ENCODE assay signal across 17 cellular contexts in genomic region chr1:167681497-167682102, GRCh38. TPM values are rescaled to one million over a fixed set of nuclear protein-coding genes. Genes with fewer than 3 reads are reported as not detected.
DNase-seq lines count a peak whose midpoint lies in the region; ATAC-seq and TF ChIP-seq lines count a peak whose summit lies in the region.
"Had no signal": no experiment of that assay in that cellular context is flagged by ENCODE, and none has a peak within 500 bp of the region (broad histone marks: within the 10 kb centered on the region; RNA-seq: fewer than 3 reads in every experiment).

No MANE protein-coding gene starts in this region.

- H3K4me3 Mint-ChIP-seq in activated naive CD4-positive, alpha-beta T cell treated with anti-CD3 and anti-CD28 coated beads, Interleukin-2, amount 10 ng/mL, durations not matched to agents 7 days and 5 days: no peak overlapping the region
- no peak overlapping the region for H3K4me3 Mint-ChIP-seq in activated naive CD8-positive, alpha-beta T cell treated with anti-CD3 and anti-CD28 coated beads, Interleukin-2, amount 50 U/mL, for 24 hours

- no peaks in the 10 kb centered on the region for H3K9me3 ChIP-seq in stomach smooth muscle (ENCODE audit: control insufficient read depth in 2 of 2, low read length in 2 of 2)
- H3K9me3 ChIP-seq in body of pancreas: no peaks in the 10 kb centered on the region
- H3K9me3 ChIP-seq: lower lobe of right lung had no signal

- H3K27me3 Mint-ChIP-seq in activated naive CD4-positive, alpha-beta T cell treated with anti-CD3 and anti-CD28 coated beads, Interleukin-2, amount 10 ng/mL, durations not matched to agents 7 days and 5 days: no peaks in the 10 kb centered on the region
- no peaks in the 10 kb centered on the region for H3K27me3 Mint-ChIP-seq in activated naive CD8-positive, alpha-beta T cell treated with anti-CD3 and anti-CD28 coated beads, Interleukin-2, amount 50 U/mL, for 24 hours

- H3K36me3 Mint-ChIP-seq in activated naive CD4-positive, alpha-beta T cell treated with anti-CD3 and anti-CD28 coated beads, Interleukin-2, amount 10 ng/mL, durations not matched to agents 7 days and 5 days: peaks cover 41% of the 10 kb centered on the region
- H3K36me3 Mint-ChIP-seq in activated naive CD8-positive, alpha-beta T cell treated with anti-CD3 and anti-CD28 coated beads, Interleukin-2, amount 50 U/mL, for 24 hours (ENCODE audit: low read depth): peaks cover 7% of the 10 kb centered on the region

- ATAC-seq in activated naive CD8-positive, alpha-beta T cell treated with anti-CD3 and anti-CD28 coated beads, Interleukin-2, amount 50 U/mL, for 24 hours: peak; percentile 44
- no peak for ATAC-seq in body of pancreas
- ATAC-seq: lower lobe of right lung had no signal

- intact Hi-C loops in body of pancreas (cut with DNase I): loop anchor here (10.0 kb wide), 1 partner anchor 617 kb away; no protein-coding TSS in a partner anchor

- peaks cover 67% of the 10 kb centered on the region for H3K4me1 ChIP-seq in stomach smooth muscle (ENCODE audit: control insufficient read depth, insufficient read depth, low read length)
- no peaks in the 10 kb centered on the region for H3K4me1 ChIP-seq in body of pancreas

- peaks cover 9% of the 10 kb centered on the region for H3K4me1 Mint-ChIP-seq in activated naive CD4-positive, alpha-beta T cell treated with anti-CD3 and anti-CD28 coated beads, Interleukin-2, amount 10 ng/mL, durations not matched to agents 7 days and 5 days
- peaks cover 15% of the 10 kb centered on the region for H3K4me1 Mint-ChIP-seq in activated naive CD8-positive, alpha-beta T cell treated with anti-CD3 and anti-CD28 coated beads, Interleukin-2, amount 50 U/mL, for 24 hours

- 53 to 58% methylated on average over 5 of the region's 5 CpGs for WGBS in body of pancreas, 2 donors

- DNase-seq in activated naive CD4-positive, alpha-beta T cell treated with anti-CD3 and anti-CD28 coated beads, Interleukin-2, amount 10 ng/mL, durations not matched to agents 7 days and 5 days: no peak
- DNase-seq in activated naive CD4-positive, alpha-beta T cell treated with Interleukin-2 at 50 U/mL for 16 hours: no peak
- DNase-seq in activated naive CD8-positive, alpha-beta T cell treated with anti-CD3 and anti-CD28 coated beads, Interleukin-2, amount 50 U/mL, for 24 hours: no peak
- DNase-seq in myocyte (ENCODE audit: low read depth): peak; percentile 90
- no peak for DNase-seq in body of pancreas
- DNase-seq in middle frontal gyrus (ENCODE audit: extremely low spot score, low spot score): no peak
- DNase-seq in A172 (ENCODE audit: low spot score): no peak
- DNase-seq: activated gamma-delta T cell; COR-L47; effector memory CD4-positive, alpha-beta T cell; GF-D8; lower lobe of right lung; NCI-H187; OCI-M1 had no signal

- H3K27ac Mint-ChIP-seq in activated naive CD4-positive, alpha-beta T cell treated with anti-CD3 and anti-CD28 coated beads, Interleukin-2, amount 10 ng/mL, durations not matched to agents 7 days and 5 days: peak overlapping the region; percentile 46
- H3K27ac Mint-ChIP-seq in activated naive CD8-positive, alpha-beta T cell treated with anti-CD3 and anti-CD28 coated beads, Interleukin-2, amount 50 U/mL, for 24 hours: no peak overlapping the region

- peak overlapping the region in 1 of 2 donors; percentile 35 for H3K4me3 ChIP-seq in stomach smooth muscle (ENCODE audit: low read length in 2 of 2)
- H3K4me3 ChIP-seq in body of pancreas: no peak overlapping the region
- H3K4me3 ChIP-seq: lower lobe of right lung had no signal

- H3K27me3 ChIP-seq in stomach smooth muscle (ENCODE audit: control insufficient read depth in 1 of 2, insufficient read depth in 2 of 2, low read length in 2 of 2) (no peaks in the 10 kb centered on the region), body of pancreas (no peaks in the 10 kb centered on the region)

- TF ChIP-seq CTCF in body of pancreas (IDR thresholded peaks at IDR 0.05): no peak

- H3K36me3 ChIP-seq in stomach smooth muscle (ENCODE audit: control insufficient read depth in 2 of 2, insufficient read depth in 2 of 2, low read length in 2 of 2) (no peaks in the 10 kb centered on the region), body of pancreas (replicated peaks in 1 of 2; ENCODE audit: insufficient read depth in 1 of 2, low read depth in 2 of 2) (no peaks in the 10 kb centered on the region)

- CTCF ChIA-PET in activated naive CD4-positive, alpha-beta T cell treated with anti-CD3 and anti-CD28 coated beads, Interleukin-2, amount 10 ng/mL, durations not matched to agents 7 days and 5 days (lab: Charles Lee): interaction anchor here (1.4 to 3.0 kb wide), 2 partner anchors 10 to 81 kb away, joined by 5 to 11 read pairs; no protein-coding TSS in a partner anchor

- H3K9me3 Mint-ChIP-seq in activated naive CD4-positive, alpha-beta T cell treated with anti-CD3 and anti-CD28 coated beads, Interleukin-2, amount 10 ng/mL, durations not matched to agents 7 days and 5 days: no peaks in the 10 kb centered on the region
- H3K9me3 Mint-ChIP-seq in activated naive CD8-positive, alpha-beta T cell treated with anti-CD3 and anti-CD28 coated beads, Interleukin-2, amount 50 U/mL, for 24 hours: no peaks in the 10 kb centered on the region

- H3K9ac ChIP-seq in stomach smooth muscle (ENCODE audit: low read length in 2 of 2): peak overlapping the region in 1 of 2 donors; percentile 13

- H3K27ac ChIP-seq in stomach smooth muscle (ENCODE audit: low read length) (peak overlapping the region; percentile 84), body of pancreas (no peak overlapping the region)
- H3K27ac ChIP-seq: lower lobe of right lung had no signal

- no peak for TF ChIP-seq POLR2A in body of pancreas (IDR thresholded peaks at IDR 0.05)

RNA-seq across cellular contexts. Expression of gene MPZL1, which starts 40.2 kb away (rescaled TPM):
- 38.6 and 39.3 TPM in 2 replicates for total RNA-seq in myocyte
- 129 TPM for polyA plus RNA-seq in myocyte (2012)
- 10 to 100 TPM; 19.8 to 28.5 TPM for total RNA-seq in body of pancreas
- total RNA-seq in A172 (2014; rRNA removed; shearing (Covaris generic)): 126 and 170 TPM in 2 replicates

RNA-seq across cellular contexts. Expression of gene RCSD1, which starts 51.6 kb away (rescaled TPM):
- total RNA-seq in myocyte: 121 and 176 TPM in 2 replicates
- 30.1 TPM for polyA plus RNA-seq in myocyte (2012)
- total RNA-seq in body of pancreas: 1 to 10 TPM; 4.7 to 5.6 TPM
- 0.29 and 0.36 TPM in 2 replicates for total RNA-seq in A172 (2014; rRNA removed; shearing (Covaris generic))
- total RNA-seq: osteocyte, SK-MEL-5 had no signal

Comparison
In these comparisons a context has a peak if more than half of its experiments do, and no peak if none do; other contexts are left out.
1. RNA of gene RCSD1, which starts 51.6 kb away (total RNA-seq): 121 to 176 TPM in myocyte; 4.7 to 5.6 TPM in body of pancreas and 0.29 to 0.36 TPM in A172; every median in the first group is over 10 times any median in the second.